Comparison of ENCODE assay signal across 3 cellular contexts in genomic region chr1:109017719-109018118, GRCh38. TPM values are rescaled to one million over a fixed set of nuclear protein-coding genes. Genes with fewer than 3 reads are reported as not detected.
DNase-seq lines count a peak whose midpoint lies in the region; ATAC-seq and TF ChIP-seq lines count a peak whose summit lies in the region.
"Not testable (repeated sequence)": the region's sequence is repeated elsewhere in the genome, so short reads cannot be mapped to it uniquely, and the experiment has no call there.

No MANE protein-coding gene starts in this region.

- intact Hi-C loops in psoas muscle (cut with DNase I): not testable (repeated sequence)

- WGBS in psoas muscle, 3 donors: 37 to 63% (median 43%) methylated on average over 6 of the region's 6 CpGs

- not testable (repeated sequence) for H3K4me3 ChIP-seq in WERI-Rb-1 (ENCODE audit: low read depth, low read length); psoas muscle

- H3K36me3 ChIP-seq in WERI-Rb-1 (peaks cover 27% of the 10 kb centered on the region), psoas muscle (ENCODE audit: insufficient read depth in 1 of 2, low read depth in 1 of 2) (peaks cover 0 to 34% of the 10 kb centered on the region in 2 donors)

- 0 out of 2 replicates have a peak overlapping the region, but pooled peaks have one; percentile 19 for H3K27ac ChIP-seq in WERI-Rb-1
- H3K27ac ChIP-seq in psoas muscle: not testable (repeated sequence)

- ATAC-seq in psoas muscle: peak; percentile 60 to 75 (median 67)

- H3K4me1 ChIP-seq in psoas muscle: not testable (repeated sequence)

- DNase-seq in NCI-H82 (lab: John Stamatoyannopoulos, UW) (peak; percentile 6), WERI-Rb-1 (peak; percentile 52)
- not testable (repeated sequence) for DNase-seq in psoas muscle

- not testable (repeated sequence) for H3K27me3 ChIP-seq in WERI-Rb-1 (ENCODE audit: insufficient read depth, low read depth, severe bottlenecking); psoas muscle (ENCODE audit: insufficient read depth in 3 of 3, low read length in 2 of 3)

- TF ChIP-seq CTCF in WERI-Rb-1 (IDR thresholded peaks at IDR 0.05; ENCODE audit: low read depth, low read length); psoas muscle (IDR thresholded peaks at IDR 0.05): not testable (repeated sequence)

- H3K9me3 ChIP-seq in WERI-Rb-1 (ENCODE audit: severe bottlenecking); psoas muscle: not testable (repeated sequence)

RNA-seq across cellular contexts. Expression of gene WDR47, which starts 24.2 kb away (rescaled TPM):
- total RNA-seq in psoas muscle: 10 to 100 TPM; 13.9 to 16.3 (median 14.9) TPM
- polyA plus RNA-seq in psoas muscle: 10 to 100 TPM in 1 of 3 donors, 1 to 10 TPM in 2; 5.7 to 19.6 (median 7.4) TPM

RNA-seq across cellular contexts. Expression of gene CLCC1, which starts 54.4 kb away (rescaled TPM):
- 10 to 100 TPM; 23.3 to 36.2 (median 30.0) TPM for total RNA-seq in psoas muscle
- 10 to 100 TPM; 13.1 to 27.1 (median 13.6) TPM for polyA plus RNA-seq in psoas muscle

RNA-seq across cellular contexts. Expression of gene TAF13, which starts 58.1 kb away (rescaled TPM):
- total RNA-seq in psoas muscle: 10 to 100 TPM; 61.5 to 89.9 (median 72.9) TPM
- polyA plus RNA-seq in psoas muscle: 100 to 1,000 TPM in 2 of 3 donors, 10 to 100 TPM in 1; 74.3 to 228 (median 120) TPM
